8 cellular contexts compared by ENCODE assay signal in genomic region chr2:160387558-160388262, GRCh38.
DNase-seq lines count a peak whose midpoint lies in the region; ATAC-seq, FAIRE-seq and TF ChIP-seq lines count a peak whose summit lies in the region.

No MANE protein-coding gene starts in this region.

- peaks cover 83% of the 10 kb centered on the region for H3K4me1 Mint-ChIP-seq in activated T-cell treated with anti-CD3 and anti-CD28 coated beads, Interleukin-2, amount 50 U/mL, for 24 hours (ENCODE audit: low read depth)
- H3K4me1 Mint-ChIP-seq in central memory CD8-positive, alpha-beta T cell, result peaks cover 80% of the 10 kb centered on the region

- no peak for FAIRE-seq in D721Med (lab: Jason Lieb, UNC)

- H3K27ac Mint-ChIP-seq in activated T-cell treated with anti-CD3 and anti-CD28 coated beads, Interleukin-2, amount 50 U/mL, for 24 hours, result peak overlapping the region; percentile 73
- peak overlapping the region; percentile 44 for H3K27ac Mint-ChIP-seq in central memory CD8-positive, alpha-beta T cell (ENCODE audit: low read depth)

- intact Hi-C loops in transverse colon (cut with DNase I; ENCODE audit: low total_unique reads), result no loop called here

- H3K27me3 Mint-ChIP-seq in activated T-cell treated with anti-CD3 and anti-CD28 coated beads, Interleukin-2, amount 50 U/mL, for 24 hours, result no peaks in the 10 kb centered on the region
- no peaks in the 10 kb centered on the region for H3K27me3 Mint-ChIP-seq in central memory CD8-positive, alpha-beta T cell

- DNase-seq in activated T-cell treated with anti-CD3 and anti-CD28 coated beads, Interleukin-2, amount 50 U/mL, for 24 hours, result no peak
- DNase-seq in activated T-cell treated with anti-CD3 and anti-CD28 coated beads for 4 hours (no peak), lung microvascular endothelial cell (ENCODE audit: low read depth in 2 of 2) (peak; percentile 44 to 92), transverse colon (peak; percentile 53), NCI-H1048 (lab: John Stamatoyannopoulos, UW) (no peak), D721Med (ENCODE audit: insufficient read length, low spot score) (no peak)
- no peak for DNase-seq in central memory CD8-positive, alpha-beta T cell (ENCODE audit: low spot score in 2 of 2)

- 57 to 78% methylated on average over 3 of the region's 3 CpGs for WGBS in transverse colon (ENCODE audit: low coverage in 1 of 2), 2 donors

- in situ Hi-C loops in transverse colon (cut with MboI; ENCODE audit: low pct_ligation_motif_present in 1 of 4, low pct_unique_long_range_greater_than_20kb in 1 of 4, low sequenced_read_pairs in 3 of 4), result no loop called here

- H3K4me3 Mint-ChIP-seq in activated T-cell treated with anti-CD3 and anti-CD28 coated beads, Interleukin-2, amount 50 U/mL, for 24 hours, result no peak overlapping the region
- H3K4me3 Mint-ChIP-seq in central memory CD8-positive, alpha-beta T cell, result peak overlapping the region; percentile 64

- H3K9me3 Mint-ChIP-seq in activated T-cell treated with anti-CD3 and anti-CD28 coated beads, Interleukin-2, amount 50 U/mL, for 24 hours, result no peaks in the 10 kb centered on the region
- H3K9me3 Mint-ChIP-seq in central memory CD8-positive, alpha-beta T cell, result no peaks in the 10 kb centered on the region

- no peaks in the 10 kb centered on the region for H3K27me3 ChIP-seq in transverse colon

- no peaks in the 10 kb centered on the region for H3K36me3 ChIP-seq in transverse colon

- TF ChIP-seq POLR2A in transverse colon (IDR thresholded peaks at IDR 0.05), result no peak

- H3K4me1 ChIP-seq in transverse colon, result peaks cover 18 to 61% (median 22%) of the 10 kb centered on the region in 4 donors

- TF ChIP-seq CTCF in transverse colon (IDR thresholded peaks at IDR 0.05), result no peak
- TF ChIP-seq CTCF in D721Med (IDR thresholded peaks at IDR 0.05; ENCODE audit: insufficient read depth, missing control alignments), result no peak

- peak; percentile 23 for ATAC-seq in central memory CD8-positive, alpha-beta T cell (replicated peaks; ENCODE audit: extremely low read depth, poor library complexity, severe bottlenecking)
- ATAC-seq in GM18520 (IDR thresholded peaks at IDR 0.05; ENCODE audit: unreplicated experiment), result no peak

- H3K27ac ChIP-seq in transverse colon, result peak overlapping the region; percentile 79 to 85 (median 82)

- no peaks in the 10 kb centered on the region for H3K9me3 ChIP-seq in transverse colon

- H3K36me3 Mint-ChIP-seq in activated T-cell treated with anti-CD3 and anti-CD28 coated beads, Interleukin-2, amount 50 U/mL, for 24 hours (ENCODE audit: low read depth), result peaks cover 7% of the 10 kb centered on the region
- peaks cover 5% of the 10 kb centered on the region for H3K36me3 Mint-ChIP-seq in central memory CD8-positive, alpha-beta T cell (ENCODE audit: insufficient read depth)

- no peak overlapping the region for H3K4me3 ChIP-seq in transverse colon

- TF ChIP-seq EP300 in transverse colon (IDR thresholded peaks at IDR 0.05; ENCODE audit: low read depth), result no peak

Comparison
In these comparisons a context has a peak if more than half of its experiments do, and no peak if none do; other contexts are left out.
1. DNase-seq: peak in lung microvascular endothelial cell (2 of 2) and transverse colon (single experiment); none in activated T-cell treated with anti-CD3 and anti-CD28 coated beads, Interleukin-2, amount 50 U/mL, for 24 hours (single experiment), activated T-cell treated with anti-CD3 and anti-CD28 coated beads for 4 hours (single experiment), central memory CD8-positive, alpha-beta T cell (0 of 2), NCI-H1048 (single experiment) and D721Med (single experiment).